ENCODE assay signal across 24 cellular contexts in genomic region chr1:112272101-112272772, GRCh38.
"Had no signal": no experiment of that assay in that cellular context is flagged by ENCODE, and none has a peak within 500 bp of the region (broad histone marks: within the 10 kb centered on the region; RNA-seq: fewer than 3 reads in every experiment).

No MANE protein-coding gene starts in this region.

- DNase-seq: activated B cell treated with CpG ODN at 0.5 μM for 24 hours; activated CD4-positive, alpha-beta T cell treated with anti-CD3 and anti-CD28 coated beads, Interleukin-2, amount 50 U/mL, for 1 hour; activated CD8-positive, alpha-beta memory T cell treated with anti-CD3 and anti-CD28 coated beads, Interleukin-2, amount 10 ng/mL, durations not matched to agents 7 days and 5 days; activated CD8-positive, alpha-beta T cell treated with anti-CD3 and anti-CD28 coated beads, Interleukin-2, amount 10 ng/mL, durations not matched to agents 7 days and 5 days; activated effector memory CD4-positive, alpha-beta T cell treated with Interleukin-2 at 50 U/mL for 16 hours; activated naive CD4-positive, alpha-beta T cell treated with Interleukin-2 at 50 U/mL for 16 hours; aorta; body of pancreas; cerebellar nuclear complex; effector memory CD8-positive, alpha-beta T cell; erythroblast; heart left ventricle; left lung; mesendoderm; naive thymus-derived CD4-positive, alpha-beta T cell; ovary; retina; stimulated activated naive CD4-positive, alpha-beta T cell; T-cell; upper lobe of right lung had no signal

- H3K4me3 ChIP-seq: body of pancreas, coronary artery, heart left ventricle, left lung, lung, ovary, prostate gland, thoracic aorta, upper lobe of right lung had no signal

- H3K9me3 ChIP-seq: ovary, prostate gland, thoracic aorta, upper lobe of right lung had no signal

- H3K27ac ChIP-seq: body of pancreas, coronary artery, heart left ventricle, left lung, ovary, prostate gland, thoracic aorta, upper lobe of right lung had no signal

- H3K36me3 ChIP-seq: heart left ventricle, left lung, ovary, prostate gland, thoracic aorta, upper lobe of right lung had no signal

- H3K27me3 ChIP-seq: body of pancreas, heart left ventricle, left lung, ovary, upper lobe of right lung had no signal

- H3K4me1 ChIP-seq: left lung, upper lobe of right lung had no signal
